ENCODE assay signal across 20 cellular contexts in the genomic region with DNA sequence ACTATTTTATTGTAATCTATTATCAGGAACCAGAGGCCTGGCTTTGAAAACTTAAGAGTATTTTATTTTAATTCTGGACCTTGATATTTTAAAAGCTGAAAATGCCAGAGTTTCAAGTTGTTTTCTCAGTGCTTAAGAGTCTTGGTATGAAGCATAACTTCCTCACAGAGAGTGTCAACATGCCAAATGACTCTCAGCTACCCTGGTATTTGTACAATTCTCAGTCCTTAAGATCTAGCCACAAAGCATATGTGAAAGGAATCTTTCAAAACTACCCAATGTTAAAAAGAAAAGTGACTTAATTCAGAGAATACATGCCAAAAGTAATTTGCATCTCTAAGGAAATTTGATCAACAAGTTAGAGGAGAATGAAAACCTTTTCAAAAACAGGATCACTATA.
DNase-seq lines count a peak whose midpoint lies in the region; ATAC-seq and TF ChIP-seq lines count a peak whose summit lies in the region.
"Had no signal": no experiment of that assay in that cellular context is flagged by ENCODE, and none has a peak within 500 bp of the region (broad histone marks: within the 10 kb centered on the region; RNA-seq: fewer than 3 reads in every experiment).

No MANE protein-coding gene starts in this region.

- no peak overlapping the region for H3K4me3 Mint-ChIP-seq in osteocyte (ENCODE audit: unreplicated experiment)
- H3K4me3 Mint-ChIP-seq: activated T-helper 17 cell treated with anti-CD3 and anti-CD28 coated beads, Interleukin-2, amount 50 U/mL, for 72 hours; dendritic cell treated with granulocyte-macrophage colony-stimulating factor and Interleukin-4, amounts not matched to agents 40 ng/mL and 50 ng/mL, for 4 days; T-helper 17 cell; WTC11 had no signal

- H3K36me3 ChIP-seq in PC-3 (ENCODE audit: low read depth, low read length), result no peaks in the 10 kb centered on the region
- H3K36me3 ChIP-seq: uterus had no signal

- peaks cover 23% of the 10 kb centered on the region for H3K9me3 Mint-ChIP-seq in osteocyte (ENCODE audit: unreplicated experiment)
- H3K9me3 Mint-ChIP-seq: dendritic cell treated with granulocyte-macrophage colony-stimulating factor and Interleukin-4, amounts not matched to agents 40 ng/mL and 50 ng/mL, for 4 days had no signal

- peak; percentile 60 for DNase-seq in AG20443 (ENCODE audit: low spot score)
- DNase-seq in fibroblast of gingiva (ENCODE audit: low read depth), result peak; percentile 80
- DNase-seq in osteocyte (ENCODE audit: extremely low spot score, unreplicated experiment), result no peak
- no peak for DNase-seq in NCI-H1436 treated with DMSO at 0.1 percent for 48 hours (lab: John Stamatoyannopoulos, UW)
- DNase-seq in PC-3, result no peak
- no peak for DNase-seq in GM10248 (ENCODE audit: extremely low spot score)
- DNase-seq in NOMO-1 (lab: John Stamatoyannopoulos, UW; ENCODE audit: unreplicated experiment in 2 of 2), result no peak
- DNase-seq: ACHN; anterior cingulate cortex; hippocampal formation; NCI-H1436; NCI-H226; stimulated activated CD4-positive, alpha-beta T cell treated with anti-CD3 and anti-CD28 coated beads, Interleukin-15, amount 100 ng/mL, for 24 hours; stimulated activated naive CD4-positive, alpha-beta T cell treated with Interleukin-2 at 50 U/mL for 16 hours; T-helper 17 cell; uterus had no signal

- H3K27ac ChIP-seq in PC-3 (ENCODE audit: low read length), result no peak overlapping the region
- H3K27ac ChIP-seq: uterus had no signal

- TF ChIP-seq CTCF in osteocyte (IDR thresholded peaks at IDR 0.05) (no peak), PC-3 (conservative IDR thresholded peaks at IDR 0.05; ENCODE audit: low read depth, low read length) (no peak), GM10248 (IDR thresholded peaks at IDR 0.05; ENCODE audit: control extremely low read depth, extremely low read depth, low read depth, missing control alignments) (no peak)

- no peak overlapping the region for H3K9ac ChIP-seq in PC-3 (ENCODE audit: low read length)

- H3K4me1 Mint-ChIP-seq in osteocyte (ENCODE audit: unreplicated experiment), result peaks cover 42% of the 10 kb centered on the region
- H3K4me1 Mint-ChIP-seq: activated T-helper 17 cell treated with anti-CD3 and anti-CD28 coated beads, Interleukin-2, amount 50 U/mL, for 72 hours; T-helper 17 cell; WTC11 had no signal

- intact Hi-C loops in PC-3 (cut with micrococcal nuclease), result no loop called here

- H4K20me1 ChIP-seq in PC-3 (ENCODE audit: low read length), result no peaks in the 10 kb centered on the region

- H3F3A ChIP-seq in PC-3 (ENCODE audit: low read length, unreplicated experiment), result no peaks in the 10 kb centered on the region

- ATAC-seq in SK-N-SH treated with all-trans-retinoic acid at 6 μM for 48 hours, result peak; percentile 93
- ATAC-seq in PC-3, result no peak
- ATAC-seq: activated T-helper 17 cell treated with anti-CD3 and anti-CD28 coated beads, Interleukin-2, amount 50 U/mL, for 72 hours; T-helper 17 cell; WTC11 had no signal

- H3K27me3 ChIP-seq in PC-3 (ENCODE audit: low read length), result no peaks in the 10 kb centered on the region
- H3K27me3 ChIP-seq: uterus had no signal

- H3K9me3 ChIP-seq in PC-3 (ENCODE audit: low read length), result no peaks in the 10 kb centered on the region
- H3K9me3 ChIP-seq: uterus had no signal

- H3K4me2 ChIP-seq in PC-3 (ENCODE audit: low read length), result no peak overlapping the region

- CTCF ChIA-PET in PC-3 (lab: Charles Lee), result no interaction called here
- CTCF ChIA-PET in GM10248 (lab: Yijun Ruan, JAX), result no interaction called here

- POLR2A ChIA-PET in PC-3 (lab: Charles Lee; ENCODE audit: unreplicated experiment) (no interaction called here), GM10248 (lab: Yijun Ruan, JAX) (no interaction called here)

- H2AFZ ChIP-seq in PC-3 (ENCODE audit: low read length), result no peak overlapping the region

- H3K4me1 ChIP-seq in PC-3 (ENCODE audit: insufficient read depth, low read length), result no peaks in the 10 kb centered on the region
- H3K4me1 ChIP-seq: uterus had no signal

- no peaks in the 10 kb centered on the region for H3K27me3 Mint-ChIP-seq in osteocyte (ENCODE audit: unreplicated experiment)
- H3K27me3 Mint-ChIP-seq: activated T-helper 17 cell treated with anti-CD3 and anti-CD28 coated beads, Interleukin-2, amount 50 U/mL, for 72 hours; dendritic cell treated with granulocyte-macrophage colony-stimulating factor and Interleukin-4, amounts not matched to agents 40 ng/mL and 50 ng/mL, for 4 days; T-helper 17 cell had no signal

- no peaks in the 10 kb centered on the region for H3K9me2 ChIP-seq in PC-3 (replicated peaks; ENCODE audit: low read length)

- peak overlapping the region; percentile 80 for H3K27ac Mint-ChIP-seq in osteocyte (ENCODE audit: unreplicated experiment)
- H3K27ac Mint-ChIP-seq: activated T-helper 17 cell treated with anti-CD3 and anti-CD28 coated beads, Interleukin-2, amount 50 U/mL, for 72 hours; dendritic cell treated with granulocyte-macrophage colony-stimulating factor and Interleukin-4, amounts not matched to agents 40 ng/mL and 50 ng/mL, for 4 days; T-helper 17 cell; WTC11 had no signal

- H3K79me2 ChIP-seq in PC-3 (ENCODE audit: low read length), result no peaks in the 10 kb centered on the region

- H3K4me3 ChIP-seq in PC-3 (ENCODE audit: low read length), result no peak overlapping the region
- H3K4me3 ChIP-seq: uterus had no signal

- H3K36me3 Mint-ChIP-seq in osteocyte (ENCODE audit: unreplicated experiment), result peaks cover 6% of the 10 kb centered on the region
- H3K36me3 Mint-ChIP-seq: WTC11 had no signal

- BruUV-seq in PC-3 (replicated peaks; lab: Mats Ljungman, UMichigan), result no TSS peak

TF ChIP-seq in SK-N-SH treated with all-trans-retinoic acid at 6 μM for 48 hours, 23 proteins besides CTCF, POLR2A, EP300 and RAD21:
- TF ChIP-seq TOX (CRISPR knock-in tag; IDR thresholded peaks at IDR 0.05; ENCODE audit: borderline replicate concordance) (peak; percentile 35), RARB (CRISPR knock-in tag; IDR thresholded peaks at IDR 0.05) (0 out of 2 replicates have a peak, but pooled peaks have one; percentile 37), ZC3H10 (CRISPR knock-in tag; IDR thresholded peaks at IDR 0.05) (peak; percentile 28; the same call in 1 of the 2 replicates), PPARA (CRISPR knock-in tag; IDR thresholded peaks at IDR 0.05; ENCODE audit: borderline replicate concordance) (no peak)

Comparison
In these comparisons a context has a peak if more than half of its experiments do, and no peak if none do; other contexts are left out.
1. DNase-seq: peak in AG20443 (single experiment) and fibroblast of gingiva (single experiment); none in osteocyte (single experiment), NCI-H1436 treated with DMSO at 0.1 percent for 48 hours (single experiment), PC-3 (single experiment), GM10248 (single experiment) and NOMO-1 (0 of 2).